Comparison of ENCODE assay signal across 1 cellular context in the genomic region with DNA sequence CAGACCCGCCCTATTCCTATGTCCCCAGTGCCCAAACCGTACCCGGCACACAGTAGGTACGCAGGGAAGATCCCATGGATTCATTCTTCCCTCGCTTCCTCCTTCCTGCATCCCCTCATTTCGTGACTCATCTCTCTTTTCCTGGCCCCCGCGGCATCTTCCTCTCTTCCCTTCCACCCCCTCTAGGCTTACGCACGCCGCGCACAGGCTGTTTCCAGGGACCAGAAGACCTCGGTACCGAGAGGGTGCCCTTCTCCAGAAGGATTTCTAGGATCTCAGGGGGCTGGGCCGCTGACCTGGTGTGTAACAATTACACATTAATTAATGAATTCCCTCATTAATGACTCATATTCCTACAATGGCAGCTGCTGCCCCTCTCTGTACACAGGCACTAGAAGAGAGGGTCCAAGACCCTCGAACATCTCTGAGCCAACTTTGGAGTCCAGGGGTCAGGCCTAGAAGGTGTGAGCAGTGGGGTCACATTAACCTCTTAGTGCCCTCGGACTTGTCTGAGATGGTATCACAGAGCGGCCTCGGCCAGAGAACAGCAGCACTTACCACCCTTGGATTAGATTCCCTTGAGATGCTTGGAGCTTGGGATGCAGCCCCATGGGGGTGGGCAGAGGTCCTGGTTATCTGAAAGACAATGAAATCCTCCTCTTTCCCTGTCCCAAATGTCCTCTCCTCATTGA.
TF ChIP-seq lines count a peak whose summit lies in the region.

No MANE protein-coding gene starts in this region.

TF ChIP-seq in A549, 52 proteins besides CTCF, POLR2A, EP300 and RAD21 (continued from another document):
- TF ChIP-seq, protein P1, sequence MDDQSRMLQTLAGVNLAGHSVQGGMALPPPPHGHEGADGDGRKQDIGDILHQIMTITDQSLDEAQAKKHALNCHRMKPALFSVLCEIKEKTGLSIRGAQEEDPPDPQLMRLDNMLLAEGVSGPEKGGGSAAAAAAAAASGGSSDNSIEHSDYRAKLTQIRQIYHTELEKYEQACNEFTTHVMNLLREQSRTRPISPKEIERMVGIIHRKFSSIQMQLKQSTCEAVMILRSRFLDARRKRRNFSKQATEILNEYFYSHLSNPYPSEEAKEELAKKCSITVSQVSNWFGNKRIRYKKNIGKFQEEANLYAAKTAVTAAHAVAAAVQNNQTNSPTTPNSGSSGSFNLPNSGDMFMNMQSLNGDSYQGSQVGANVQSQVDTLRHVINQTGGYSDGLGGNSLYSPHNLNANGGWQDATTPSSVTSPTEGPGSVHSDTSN (IDR thresholded peaks at IDR 0.05), result no peak
- TF ChIP-seq JUN (IDR thresholded peaks at IDR 0.05) (no peak), ZFP36 (IDR thresholded peaks at IDR 0.05; ENCODE audit: borderline replicate concordance, partially characterized antibody) (no peak), CHD2 (IDR thresholded peaks at IDR 0.05; ENCODE audit: low read length, partially characterized antibody) (no peak), JUNB (IDR thresholded peaks at IDR 0.05) (no peak), HOXB13 (CRISPR knock-in tag; IDR thresholded peaks at IDR 0.05; ENCODE audit: low read depth) (no peak), RARB (CRISPR knock-in tag; IDR thresholded peaks at IDR 0.05) (no peak), RNF2 (IDR thresholded peaks at IDR 0.05; ENCODE audit: borderline replicate concordance, low read depth) (no peak), PHF8 (IDR thresholded peaks at IDR 0.05; ENCODE audit: borderline replicate concordance, low read depth) (no peak), HEYL (CRISPR knock-in tag; IDR thresholded peaks at IDR 0.05) (no peak), ZSCAN20 (CRISPR knock-in tag; IDR thresholded peaks at IDR 0.05) (no peak), KDM1A (IDR thresholded peaks at IDR 0.05; ENCODE audit: low read depth) (no peak), CBX8 (IDR thresholded peaks at IDR 0.05) (no peak)
- TF ChIP-seq, protein P2, sequence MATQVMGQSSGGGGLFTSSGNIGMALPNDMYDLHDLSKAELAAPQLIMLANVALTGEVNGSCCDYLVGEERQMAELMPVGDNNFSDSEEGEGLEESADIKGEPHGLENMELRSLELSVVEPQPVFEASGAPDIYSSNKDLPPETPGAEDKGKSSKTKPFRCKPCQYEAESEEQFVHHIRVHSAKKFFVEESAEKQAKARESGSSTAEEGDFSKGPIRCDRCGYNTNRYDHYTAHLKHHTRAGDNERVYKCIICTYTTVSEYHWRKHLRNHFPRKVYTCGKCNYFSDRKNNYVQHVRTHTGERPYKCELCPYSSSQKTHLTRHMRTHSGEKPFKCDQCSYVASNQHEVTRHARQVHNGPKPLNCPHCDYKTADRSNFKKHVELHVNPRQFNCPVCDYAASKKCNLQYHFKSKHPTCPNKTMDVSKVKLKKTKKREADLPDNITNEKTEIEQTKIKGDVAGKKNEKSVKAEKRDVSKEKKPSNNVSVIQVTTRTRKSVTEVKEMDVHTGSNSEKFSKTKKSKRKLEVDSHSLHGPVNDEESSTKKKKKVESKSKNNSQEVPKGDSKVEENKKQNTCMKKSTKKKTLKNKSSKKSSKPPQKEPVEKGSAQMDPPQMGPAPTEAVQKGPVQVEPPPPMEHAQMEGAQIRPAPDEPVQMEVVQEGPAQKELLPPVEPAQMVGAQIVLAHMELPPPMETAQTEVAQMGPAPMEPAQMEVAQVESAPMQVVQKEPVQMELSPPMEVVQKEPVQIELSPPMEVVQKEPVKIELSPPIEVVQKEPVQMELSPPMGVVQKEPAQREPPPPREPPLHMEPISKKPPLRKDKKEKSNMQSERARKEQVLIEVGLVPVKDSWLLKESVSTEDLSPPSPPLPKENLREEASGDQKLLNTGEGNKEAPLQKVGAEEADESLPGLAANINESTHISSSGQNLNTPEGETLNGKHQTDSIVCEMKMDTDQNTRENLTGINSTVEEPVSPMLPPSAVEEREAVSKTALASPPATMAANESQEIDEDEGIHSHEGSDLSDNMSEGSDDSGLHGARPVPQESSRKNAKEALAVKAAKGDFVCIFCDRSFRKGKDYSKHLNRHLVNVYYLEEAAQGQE (IDR thresholded peaks at IDR 0.05), result no peak
- TF ChIP-seq, protein P3, sequence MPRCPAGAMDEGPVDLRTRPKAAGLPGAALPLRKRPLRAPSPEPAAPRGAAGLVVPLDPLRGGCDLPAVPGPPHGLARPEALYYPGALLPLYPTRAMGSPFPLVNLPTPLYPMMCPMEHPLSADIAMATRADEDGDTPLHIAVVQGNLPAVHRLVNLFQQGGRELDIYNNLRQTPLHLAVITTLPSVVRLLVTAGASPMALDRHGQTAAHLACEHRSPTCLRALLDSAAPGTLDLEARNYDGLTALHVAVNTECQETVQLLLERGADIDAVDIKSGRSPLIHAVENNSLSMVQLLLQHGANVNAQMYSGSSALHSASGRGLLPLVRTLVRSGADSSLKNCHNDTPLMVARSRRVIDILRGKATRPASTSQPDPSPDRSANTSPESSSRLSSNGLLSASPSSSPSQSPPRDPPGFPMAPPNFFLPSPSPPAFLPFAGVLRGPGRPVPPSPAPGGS (IDR thresholded peaks at IDR 0.05), result no peak
TF ChIP-seq in A549: peak in this region for 0.
